14 cellular contexts compared by ENCODE assay signal in the genomic region with DNA sequence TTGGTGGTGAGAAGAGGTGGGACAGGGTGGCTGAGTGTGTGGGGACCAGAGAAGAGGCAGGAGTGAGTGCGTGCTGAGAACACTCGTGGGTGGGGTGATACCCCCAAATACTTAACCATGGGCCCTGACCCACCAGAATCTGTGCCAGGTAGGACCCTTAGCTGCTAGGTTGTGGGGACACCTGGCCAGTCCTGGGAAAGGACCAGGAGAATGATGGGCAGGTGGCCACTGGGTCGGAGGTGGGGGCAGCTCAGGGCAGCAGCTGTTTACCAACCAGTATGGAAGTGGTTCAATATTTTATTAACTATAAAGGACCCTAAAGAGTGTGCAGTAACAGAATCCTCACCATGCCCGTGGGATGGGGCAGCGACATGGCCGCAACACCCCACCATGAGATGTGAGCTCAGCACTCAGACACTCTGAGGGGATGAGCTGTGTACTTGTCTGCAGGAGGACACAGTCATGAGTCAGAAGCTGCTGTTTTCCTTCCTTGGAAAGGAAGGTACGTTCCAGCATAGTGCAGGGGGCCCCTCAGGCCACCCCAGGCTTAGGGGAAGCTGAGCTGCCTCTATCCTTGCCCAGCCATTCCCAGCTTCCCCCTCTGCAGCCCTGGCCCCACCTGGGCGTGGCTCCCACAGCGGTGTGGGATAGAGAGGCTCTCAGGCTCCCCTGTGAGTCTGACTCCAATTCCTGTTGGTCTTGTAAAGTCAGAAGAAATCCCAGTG. TPM values are rescaled to one million over a fixed set of nuclear protein-coding genes. Genes with fewer than 3 reads are reported as not detected.
DNase-seq lines count a peak whose midpoint lies in the region; ATAC-seq and TF ChIP-seq lines count a peak whose summit lies in the region.
"Had no signal": no experiment of that assay in that cellular context is flagged by ENCODE, and none has a peak within 500 bp of the region (broad histone marks: within the 10 kb centered on the region; RNA-seq: fewer than 3 reads in every experiment).

No MANE protein-coding gene starts in this region.

- DNase-seq in AG08396 (ENCODE audit: low spot score): peak; percentile 51
- peak; percentile 83 for DNase-seq in LHCN-M2 (ENCODE audit: low read depth)
- peak; percentile 85 for DNase-seq in choroid plexus epithelial cell (ENCODE audit: low read depth)
- DNase-seq in myocyte (ENCODE audit: low read depth): peak; percentile 78
- no peak for DNase-seq in left lung
- DNase-seq in activated CD4-positive, alpha-beta T cell treated with anti-CD3 and anti-CD28 coated beads, Interleukin-2, amount 50 U/mL, for 48 hours: no peak
- DNase-seq: activated CD4-positive, alpha-beta T cell treated with anti-CD3 and anti-CD28 coated beads for 1 hour; activated naive CD8-positive, alpha-beta T cell treated with anti-CD3 and anti-CD28 coated beads, Interleukin-2, amount 10 ng/mL, durations not matched to agents 7 days and 5 days; CD4-positive, CD25-positive, alpha-beta regulatory T cell; NCI-H2107 had no signal

- TF ChIP-seq CTCF in choroid plexus epithelial cell (conservative IDR thresholded peaks at IDR 0.05; ENCODE audit: low read depth, low read length) (no peak), left lung (IDR thresholded peaks at IDR 0.05) (no peak)

- no peaks in the 10 kb centered on the region for H3K27me3 ChIP-seq in left lung

- no peak overlapping the region for H3K27ac ChIP-seq in left lung

- peaks cover 2 to 16% of the 10 kb centered on the region in 2 donors for H3K4me1 ChIP-seq in left lung

- intact Hi-C loops in left lung (cut with DNase I): loop anchor here in 1 of 2 donors (10.0 kb wide), 1 partner anchor 466 kb away; no protein-coding TSS in a partner anchor

- H3K4me3 ChIP-seq in choroid plexus epithelial cell (ENCODE audit: low read depth, low read length) (no peak overlapping the region), left lung (no peak overlapping the region)
- H3K4me3 ChIP-seq: K562 had no signal

- H3K9me3 ChIP-seq in left lung: no peaks in the 10 kb centered on the region

- no peaks in the 10 kb centered on the region for H3K36me3 ChIP-seq in left lung

- ATAC-seq in left lung: no peak
- no peak for ATAC-seq in GM18861 (IDR thresholded peaks at IDR 0.05; ENCODE audit: unreplicated experiment)
- ATAC-seq in HG03460 (IDR thresholded peaks at IDR 0.05; ENCODE audit: unreplicated experiment): no peak
- ATAC-seq: K562 had no signal

RNA-seq across cellular contexts. Expression of a gene that starts 25.4 kb away (rescaled TPM):
- total RNA-seq in LHCN-M2 (2014; rRNA removed): 0.11 TPM in 1 of 2 replicates, not detected in the other
- polyA plus RNA-seq in LHCN-M2 (2012): not detected
- not detected in 2 replicates for total RNA-seq in myocyte
- polyA plus RNA-seq in myocyte (2012): not detected
- not detected for total RNA-seq in left lung
- total RNA-seq: activated naive CD8-positive, alpha-beta T cell treated with anti-CD3 and anti-CD28 coated beads, Interleukin-2, amount 10 ng/mL, durations not matched to agents 7 days and 5 days; CD4-positive, CD25-positive, alpha-beta regulatory T cell; K562; posterior vena cava had no signal
- polyA plus RNA-seq: CD4-positive, CD25-positive, alpha-beta regulatory T cell; K562 had no signal

RNA-seq across cellular contexts. Expression of a gene that starts 41.6 kb away (rescaled TPM):
- total RNA-seq in LHCN-M2 (2014; rRNA removed): not detected in 2 replicates
- polyA plus RNA-seq in LHCN-M2 (2012): not detected
- total RNA-seq in myocyte: not detected in 2 replicates
- polyA plus RNA-seq in myocyte (2012): not detected
- not detected for total RNA-seq in left lung
- total RNA-seq: activated naive CD8-positive, alpha-beta T cell treated with anti-CD3 and anti-CD28 coated beads, Interleukin-2, amount 10 ng/mL, durations not matched to agents 7 days and 5 days; CD4-positive, CD25-positive, alpha-beta regulatory T cell; K562; posterior vena cava had no signal
- polyA plus RNA-seq: K562 had no signal

Comparison
In these comparisons a context has a peak if more than half of its experiments do, and no peak if none do; other contexts are left out.
1. DNase-seq: peak in AG08396 (single experiment), LHCN-M2 (single experiment), choroid plexus epithelial cell (single experiment) and myocyte (single experiment); none in left lung (0 of 2) and activated CD4-positive, alpha-beta T cell treated with anti-CD3 and anti-CD28 coated beads, Interleukin-2, amount 50 U/mL, for 48 hours (0 of 2).